24 cellular contexts compared by ENCODE assay signal in the genomic region with DNA sequence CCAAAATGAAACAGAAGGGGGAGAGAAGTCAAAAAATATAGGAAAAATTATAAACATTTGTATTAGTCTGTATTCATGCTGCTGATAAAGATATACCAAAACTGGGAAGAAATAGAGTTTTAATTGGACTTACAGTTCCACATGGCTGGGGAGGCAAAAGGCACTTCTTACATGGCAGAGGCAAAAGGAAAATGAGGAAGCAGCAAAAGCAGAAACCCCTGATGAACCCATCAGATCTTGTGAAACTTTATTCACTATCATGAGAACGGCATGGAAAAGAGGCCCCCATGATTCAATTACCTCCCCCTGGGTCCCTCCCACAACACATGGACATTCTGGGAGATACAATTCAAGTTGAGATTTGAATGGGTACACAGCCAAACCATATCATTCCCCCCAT.
"Had no signal": no experiment of that assay in that cellular context is flagged by ENCODE, and none has a peak within 500 bp of the region (broad histone marks: within the 10 kb centered on the region; RNA-seq: fewer than 3 reads in every experiment).

No MANE protein-coding gene starts in this region.

- DNase-seq: natural killer cell; occipital lobe; ovary; posterior cingulate gyrus; psoas muscle; right cardiac atrium; right lobe of liver; sigmoid colon; spleen; stimulated activated CD4-positive, alpha-beta T cell treated with anti-CD3 and anti-CD28 coated beads, Interleukin-12 subunit alpha, Interleukin-12 subunit beta, amount 100 ng/mL, for 4 hours; stimulated activated CD4-positive, alpha-beta T cell treated with anti-CD3 and anti-CD28 coated beads, Interleukin-1b, Interleukin-23, amount 100 ng/mL, for 48 hours; stimulated activated CD4-positive, alpha-beta T cell treated with anti-CD3 and anti-CD28 coated beads, Interleukin-4, amount 100 ng/mL, for 1 hour; stimulated activated CD4-positive, alpha-beta T cell treated with anti-CD3 and anti-CD28 coated beads, Interleukin-4, amount 100 ng/mL, for 4 hours; stimulated activated CD8-positive, alpha-beta memory T cell treated with anti-CD3 and anti-CD28 coated beads, Interleukin-4, amount 100 ng/mL, for 48 hours; stimulated activated naive CD4-positive, alpha-beta T cell treated with Interleukin-2 at 50 U/mL for 16 hours; stomach; thyroid gland; trophoblast cell; upper lobe of left lung had no signal

- H3K36me3 Mint-ChIP-seq: natural killer cell had no signal

- H3K4me3 Mint-ChIP-seq: natural killer cell; nephron; neural progenitor cell; stimulated activated memory B cell treated with anti-CD40 and anti-IgM and Interleukin-4, amounts not matched to agents 10 μg/mL and 1 μg/mL and 100 μg/mL, for 72 hours; stimulated activated naive CD8-positive, alpha-beta T cell treated with anti-CD3 and anti-CD28 coated beads, Interleukin-15, Interleukin-2, amounts not matched to agents 100 ng/mL and 50 ng/mL, for 24 hours had no signal

- H3K27ac Mint-ChIP-seq: natural killer cell; nephron; neural progenitor cell; progenitor cell of endocrine pancreas; stimulated activated memory B cell treated with anti-CD40 and anti-IgM and Interleukin-4, amounts not matched to agents 10 μg/mL and 1 μg/mL and 100 μg/mL, for 72 hours; stimulated activated naive CD8-positive, alpha-beta T cell treated with anti-CD3 and anti-CD28 coated beads, Interleukin-15, Interleukin-2, amounts not matched to agents 100 ng/mL and 50 ng/mL, for 24 hours had no signal

- H3K27me3 Mint-ChIP-seq: progenitor cell of endocrine pancreas; stimulated activated memory B cell treated with anti-CD40 and anti-IgM and Interleukin-4, amounts not matched to agents 10 μg/mL and 1 μg/mL and 100 μg/mL, for 72 hours; stimulated activated naive CD8-positive, alpha-beta T cell treated with anti-CD3 and anti-CD28 coated beads, Interleukin-15, Interleukin-2, amounts not matched to agents 100 ng/mL and 50 ng/mL, for 24 hours had no signal

- H3K4me1 Mint-ChIP-seq: natural killer cell; nephron; neural progenitor cell; stimulated activated memory B cell treated with anti-CD40 and anti-IgM and Interleukin-4, amounts not matched to agents 10 μg/mL and 1 μg/mL and 100 μg/mL, for 72 hours had no signal

- ATAC-seq: natural killer cell; psoas muscle; right cardiac atrium; right lobe of liver; stimulated activated memory B cell treated with anti-CD40 and anti-IgM and Interleukin-4, amounts not matched to agents 10 μg/mL and 1 μg/mL and 100 μg/mL, for 72 hours had no signal
